In genomic region chr20:54382419-54382818, GRCh38 we compare ENCODE assay signal across 26 cellular contexts.
DNase-seq lines count a peak whose midpoint lies in the region; ATAC-seq and TF ChIP-seq lines count a peak whose summit lies in the region.
"Had no signal": no experiment of that assay in that cellular context is flagged by ENCODE, and none has a peak within 500 bp of the region (broad histone marks: within the 10 kb centered on the region; RNA-seq: fewer than 3 reads in every experiment).

No MANE protein-coding gene starts in this region.

- no peaks in the 10 kb centered on the region for H3K4me1 Mint-ChIP-seq in CD14-positive monocyte
- H3K4me1 Mint-ChIP-seq: activated naive CD8-positive, alpha-beta T cell treated with anti-CD3 and anti-CD28 coated beads for 36 hours; stimulated activated effector memory CD8-positive, alpha-beta T cell treated with anti-CD3 and anti-CD28 coated beads, Interleukin-12 subunit alpha, Interleukin-12 subunit beta, amount 100 ng/mL, for 72 hours had no signal

- no peaks in the 10 kb centered on the region; a peak in 1 of 4 replicates for H3K36me3 ChIP-seq in HCT116 (ENCODE audit: control insufficient read depth in 1 of 2, insufficient read depth in 2 of 2, low read length in 2 of 2)
- no peaks in the 10 kb centered on the region for H3K36me3 ChIP-seq in left lung
- no peaks in the 10 kb centered on the region for H3K36me3 ChIP-seq in breast epithelium
- H3K36me3 ChIP-seq: BLaER1, transverse colon had no signal

- intact Hi-C loops in HCT116 (cut with micrococcal nuclease) (no loop called here), left lung (cut with DNase I) (no loop called here), breast epithelium (cut with DNase I; ENCODE audit: low total_unique reads) (no loop called here), CD14-positive monocyte (cut with micrococcal nuclease) (no loop called here)

- H3K4me1 ChIP-seq in HCT116 (ENCODE audit: control insufficient read depth in 1 of 2, insufficient read depth in 2 of 2, low read length in 2 of 2) (peaks cover 0 to 3% of the 10 kb centered on the region in 2 experiments; a peak in 1 of 4 replicates), left lung (no peaks in the 10 kb centered on the region), breast epithelium (no peaks in the 10 kb centered on the region)
- H3K4me1 ChIP-seq: BLaER1, transverse colon had no signal

- RAD21 ChIA-PET in HCT116 (lab: Charles Lee; ENCODE audit: low non-redundant PET in 1 of 2, low total read pairs in 2 of 2, uncharacterized antibody in 2 of 2, unreplicated experiment in 2 of 2): no interaction called here

- no peaks in the 10 kb centered on the region for H4K20me1 ChIP-seq in HCT116 (ENCODE audit: insufficient read depth)
- H4K20me1 ChIP-seq: BLaER1 had no signal

- H3K79me2 ChIP-seq in HCT116 (ENCODE audit: insufficient read depth, low read length): no peaks in the 10 kb centered on the region

- H3K9me3 ChIP-seq in HCT116 (ENCODE audit: control insufficient read depth in 1 of 2, insufficient read depth in 1 of 2, low read depth in 1 of 2, low read length in 2 of 2): no peaks in the 10 kb centered on the region
- no peaks in the 10 kb centered on the region for H3K9me3 ChIP-seq in left lung
- no peaks in the 10 kb centered on the region for H3K9me3 ChIP-seq in breast epithelium
- H3K9me3 ChIP-seq: BLaER1, transverse colon had no signal

- TF ChIP-seq CTCF in HCT116 (IDR thresholded peaks at IDR 0.05 in 2 of 3, conservative IDR thresholded peaks at IDR 0.05 in 1 of 3; ENCODE audit: borderline replicate concordance in 1 of 3, insufficient read depth in 1 of 3, low read depth in 2 of 3, low read length in 2 of 3) (no peak), left lung (IDR thresholded peaks at IDR 0.05) (no peak), breast epithelium (IDR thresholded peaks at IDR 0.05) (no peak), CD14-positive monocyte (IDR thresholded peaks at IDR 0.05) (no peak)

- no peaks in the 10 kb centered on the region for H3K36me3 Mint-ChIP-seq in CD14-positive monocyte
- H3K36me3 Mint-ChIP-seq: activated naive CD8-positive, alpha-beta T cell treated with anti-CD3 and anti-CD28 coated beads for 36 hours; natural killer cell treated with Interleukin-12 subunit alpha and Interleukin-12 subunit beta and Interleukin-15 and Interleukin-18, amount 100 ng/mL, for 72 hours; stimulated activated effector memory CD8-positive, alpha-beta T cell treated with anti-CD3 and anti-CD28 coated beads, Interleukin-12 subunit alpha, Interleukin-12 subunit beta, amount 100 ng/mL, for 72 hours had no signal

- no peak overlapping the region for H2AFZ ChIP-seq in HCT116 (ENCODE audit: low read depth, low read length, poor library complexity, severe bottlenecking)

- H3K27ac ChIP-seq in HCT116 (ENCODE audit: low read depth, low read length) (no peak overlapping the region), left lung (no peak overlapping the region), breast epithelium (no peak overlapping the region)
- H3K27ac ChIP-seq: BLaER1, coronary artery, HL-60, KMS-11, transverse colon had no signal

- CTCF ChIA-PET in HCT116 (lab: Charles Lee): no interaction called here

- H3K9me3 Mint-ChIP-seq in CD14-positive monocyte: peaks cover 0 to 3% (median 0%) of the 10 kb centered on the region in 7 donors
- H3K9me3 Mint-ChIP-seq: activated naive CD8-positive, alpha-beta T cell treated with anti-CD3 and anti-CD28 coated beads for 36 hours had no signal

- peaks cover 0 to 2% (median 0%) of the 10 kb centered on the region in 3 donors for H3K27me3 Mint-ChIP-seq in CD14-positive monocyte (ENCODE audit: low read depth in 3 of 3)

- TF ChIP-seq RAD21 in HCT116 (IDR thresholded peaks at IDR 0.05; ENCODE audit: low read depth): no peak

- no TSS peak for BruUV-seq in HCT116 (replicated peaks; lab: Mats Ljungman, UMichigan)

- peaks cover 11% of the 10 kb centered on the region; the same call in 1 of the 2 replicates for H3K27me3 ChIP-seq in HCT116 (ENCODE audit: insufficient read depth, low read length)
- no peaks in the 10 kb centered on the region for H3K27me3 ChIP-seq in left lung
- H3K27me3 ChIP-seq in breast epithelium: no peaks in the 10 kb centered on the region
- H3K27me3 ChIP-seq: BLaER1, transverse colon had no signal

- no peak overlapping the region for H3K27ac Mint-ChIP-seq in CD14-positive monocyte
- H3K27ac Mint-ChIP-seq: activated naive CD8-positive, alpha-beta T cell treated with anti-CD3 and anti-CD28 coated beads for 36 hours; activated T-cell treated with anti-CD3 and anti-CD28 coated beads, Interleukin-2, amount 50 U/mL, for 24 hours; natural killer cell treated with Interleukin-12 subunit alpha and Interleukin-12 subunit beta and Interleukin-15 and Interleukin-18, amount 100 ng/mL, for 72 hours; stimulated activated effector memory CD8-positive, alpha-beta T cell treated with anti-CD3 and anti-CD28 coated beads, Interleukin-12 subunit alpha, Interleukin-12 subunit beta, amount 100 ng/mL, for 72 hours had no signal

- no peak overlapping the region for H3K4me3 Mint-ChIP-seq in CD14-positive monocyte
- H3K4me3 Mint-ChIP-seq: activated naive CD8-positive, alpha-beta T cell treated with anti-CD3 and anti-CD28 coated beads for 36 hours; activated T-cell treated with anti-CD3 and anti-CD28 coated beads, Interleukin-2, amount 50 U/mL, for 24 hours; natural killer cell treated with Interleukin-12 subunit alpha and Interleukin-12 subunit beta and Interleukin-15 and Interleukin-18, amount 100 ng/mL, for 72 hours; stimulated activated effector memory CD8-positive, alpha-beta T cell treated with anti-CD3 and anti-CD28 coated beads, Interleukin-12 subunit alpha, Interleukin-12 subunit beta, amount 100 ng/mL, for 72 hours had no signal

- no peak overlapping the region for H3K9ac ChIP-seq in HCT116 (ENCODE audit: low read length)
- H3K9ac ChIP-seq: BLaER1, KMS-11 had no signal

- H3K9me2 ChIP-seq in HCT116 (ENCODE audit: insufficient read depth): no peaks in the 10 kb centered on the region

- DNase-seq in DMS53 treated with DMSO at 0.1 percent for 48 hours (lab: John Stamatoyannopoulos, UW; ENCODE audit: unreplicated experiment) (peak; percentile 43), HCT116 (ENCODE audit: low read depth, low spot score) (no peak), NCI-H510A treated with DMSO at 0.1 percent for 48 hours (lab: John Stamatoyannopoulos, UW) (peak; percentile 37), left lung (no peak), breast epithelium (ENCODE audit: low spot score in 2 of 2) (no peak), CD14-positive monocyte (ENCODE audit: low spot score) (no peak)
- DNase-seq in central memory CD4-positive, alpha-beta T cell: no peak
- DNase-seq: activated effector memory CD4-positive, alpha-beta T cell treated with anti-CD3 and anti-CD28 coated beads, Interleukin-2, amount 50 U/mL, for 16 hours; activated naive CD8-positive, alpha-beta T cell treated with anti-CD3 and anti-CD28 coated beads for 36 hours; activated T-cell treated with anti-CD3 and anti-CD28 coated beads, Interleukin-2, amount 50 U/mL, for 24 hours; anterior cingulate cortex; effector CD8-positive, alpha-beta T cell; H7; hippocampal formation; NCI-H146; NCI-H345; NCI-H82; stimulated activated CD4-positive, alpha-beta T cell treated with anti-CD3 and anti-CD28 coated beads, Interleukin-15, amount 100 ng/mL, for 24 hours; stimulated activated CD4-positive, alpha-beta T cell treated with anti-CD3 and anti-CD28 coated beads, Interleukin-4, amount 100 ng/mL, for 4 hours; transverse colon had no signal

- POLR2A ChIA-PET in HCT116 (lab: Charles Lee): no interaction called here

- no peak overlapping the region for H3K4me2 ChIP-seq in HCT116 (ENCODE audit: low read length)
- H3K4me2 ChIP-seq: BLaER1, KMS-11 had no signal

- ATAC-seq in HCT116 (peak; percentile 17; the same call in 1 of the 2 replicates), left lung (peak; percentile 79)
- ATAC-seq: natural killer cell treated with Interleukin-12 subunit alpha and Interleukin-12 subunit beta and Interleukin-15 and Interleukin-18, amount 100 ng/mL, for 72 hours; stimulated activated effector memory CD8-positive, alpha-beta T cell treated with anti-CD3 and anti-CD28 coated beads, Interleukin-12 subunit alpha, Interleukin-12 subunit beta, amount 100 ng/mL, for 72 hours had no signal

- no peak for TF ChIP-seq POLR2A in HCT116 (IDR thresholded peaks at IDR 0.05; ENCODE audit: borderline replicate concordance, extremely low read depth, insufficient read depth, insufficient read length)
- TF ChIP-seq POLR2A in breast epithelium (IDR thresholded peaks at IDR 0.05): no peak

- H3K4me3 ChIP-seq in HCT116 (replicated peaks in 1 of 2; ENCODE audit: low read depth in 1 of 2, low read length in 2 of 2) (no peak overlapping the region), left lung (no peak overlapping the region), breast epithelium (no peak overlapping the region)
- H3K4me3 ChIP-seq: BLaER1, coronary artery, transverse colon had no signal

TF ChIP-seq in HCT116, 20 proteins besides CTCF, POLR2A, EP300 and RAD21:
- TF ChIP-seq ZBTB33 (IDR thresholded peaks at IDR 0.05; ENCODE audit: extremely low read depth, insufficient replicate concordance, low read length) (no peak), ELF1 (IDR thresholded peaks at IDR 0.05; ENCODE audit: borderline replicate concordance, low read depth) (no peak), EZH2 (IDR thresholded peaks at IDR 0.05) (no peak), MAX (IDR thresholded peaks at IDR 0.05) (no peak)
TF ChIP-seq in HCT116: peak in this region for 0.

Comparison
In these comparisons a context has a peak if more than half of its experiments do, and no peak if none do; other contexts are left out.
1. DNase-seq: peak in DMS53 treated with DMSO at 0.1 percent for 48 hours (single experiment) and NCI-H510A treated with DMSO at 0.1 percent for 48 hours (single experiment); none in HCT116 (single experiment), left lung (0 of 2), breast epithelium (0 of 2), CD14-positive monocyte (single experiment) and central memory CD4-positive, alpha-beta T cell (single experiment).